ENCODE assay signal across 1 cellular context in genomic region chr3:181727122-181728036, GRCh38.
TF ChIP-seq lines count a peak whose summit lies in the region.

No MANE protein-coding gene starts in this region.

TF ChIP-seq in GM12878, 131 proteins besides CTCF, POLR2A, EP300 and RAD21:
- 0 out of 2 replicates have a peak, but pooled peaks have one; percentile 12 for TF ChIP-seq EZH2 (IDR thresholded peaks at IDR 0.05; ENCODE audit: borderline replicate concordance, control insufficient read depth, low read depth, low read length)
- TF ChIP-seq CUX1 (IDR thresholded peaks at IDR 0.05; ENCODE audit: insufficient replicate concordance, low read depth, low read length) = no peak
TF ChIP-seq in GM12878: peak in this region for 1.
